In the genomic region with DNA sequence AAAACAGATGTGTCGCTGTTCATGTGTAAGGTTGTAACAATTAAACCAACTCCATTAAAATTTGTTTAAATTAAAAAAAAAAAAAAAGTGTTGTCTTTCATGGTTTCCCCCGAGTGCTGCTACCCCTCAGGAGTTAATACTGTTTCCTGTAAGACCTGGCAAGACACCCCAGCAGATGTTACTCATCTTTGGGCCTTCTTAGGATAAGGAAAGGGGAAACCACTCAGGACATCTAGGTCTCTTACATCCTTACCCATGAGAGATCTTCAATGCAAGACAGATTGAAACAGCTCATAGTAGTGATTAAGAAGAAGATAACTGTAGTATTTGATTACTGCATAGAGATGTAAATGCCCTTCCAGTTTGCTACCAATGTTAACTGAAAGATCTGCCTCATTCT, we compare ENCODE assay signal across 23 cellular contexts. TPM values are rescaled to one million over a fixed set of nuclear protein-coding genes. Genes with fewer than 3 reads are reported as not detected.
"Had no signal": no experiment of that assay in that cellular context is flagged by ENCODE, and none has a peak within 500 bp of the region (broad histone marks: within the 10 kb centered on the region; RNA-seq: fewer than 3 reads in every experiment).

No MANE protein-coding gene starts in this region.

- DNase-seq: activated CD4-positive, alpha-beta T cell treated with anti-CD3 and anti-CD28 coated beads, Interleukin-2, amount 10 ng/mL, durations not matched to agents 7 days and 5 days; activated CD4-positive, CD25-positive, alpha-beta regulatory T cell treated with anti-CD3 and anti-CD28 coated beads, Interleukin-2, amount 50 U/mL, for 72 hours; activated CD8-positive, alpha-beta memory T cell treated with anti-CD3 and anti-CD28 coated beads, Interleukin-2, amount 10 ng/mL, durations not matched to agents 7 days and 5 days; activated CD8-positive, alpha-beta T cell treated with anti-CD3 and anti-CD28 coated beads for 36 hours; activated effector memory CD4-positive, alpha-beta T cell treated with anti-CD3 and anti-CD28 coated beads, Interleukin-2, amount 50 U/mL, for 16 hours; activated naive CD4-positive, alpha-beta T cell treated with anti-CD3 and anti-CD28 coated beads, Interleukin-2, amount 10 ng/mL, durations not matched to agents 7 days and 5 days; activated T-cell treated with anti-CD3 and anti-CD28 coated beads for 4 hours; dermis blood vessel endothelial cell; effector CD8-positive, alpha-beta T cell; head of caudate nucleus; left colon; lower lobe of right lung; naive B cell; stimulated activated CD4-positive, alpha-beta T cell treated with anti-CD3 and anti-CD28 coated beads, Interleukin-4, amount 100 ng/mL, for 4 hours; substantia nigra; SW 1271; T-helper 17 cell; thyroid gland; upper lobe of right lung had no signal

- H3K9me3 ChIP-seq: gastroesophageal sphincter, lower lobe of right lung, prostate gland, thyroid gland, upper lobe of right lung had no signal

- H3K27me3 ChIP-seq: cardiac muscle cell, gastroesophageal sphincter, thyroid gland, upper lobe of right lung had no signal

- H3K4me1 ChIP-seq: gastroesophageal sphincter, lower lobe of right lung, prostate gland had no signal

- H3K4me3 ChIP-seq: cardiac muscle cell, gastroesophageal sphincter, lower lobe of right lung, prostate gland, thyroid gland, upper lobe of right lung had no signal

- ATAC-seq: activated CD8-positive, alpha-beta memory T cell treated with anti-CD3 and anti-CD28 coated beads, Interleukin-2, amount 10 ng/mL, durations not matched to agents 7 days and 5 days; activated CD8-positive, alpha-beta T cell treated with anti-CD3 and anti-CD28 coated beads for 36 hours; gastroesophageal sphincter; left colon; lower lobe of right lung; T-helper 17 cell; upper lobe of right lung had no signal

- H3K27ac ChIP-seq: cardiac muscle cell, gastroesophageal sphincter, lower lobe of right lung, prostate gland, thyroid gland, upper lobe of right lung had no signal

- H3K36me3 ChIP-seq: cardiac muscle cell, gastroesophageal sphincter, prostate gland, thyroid gland had no signal

RNA-seq across cellular contexts. Expression of gene F2RL2, which starts 59.2 kb away (rescaled TPM):
- total RNA-seq: activated CD4-positive, alpha-beta T cell treated with anti-CD3 and anti-CD28 coated beads, Interleukin-2, amount 10 ng/mL, durations not matched to agents 7 days and 5 days; activated CD8-positive, alpha-beta T cell treated with anti-CD3 and anti-CD28 coated beads for 36 hours; lower lobe of right lung; prostate gland; T-helper 17 cell had no signal
- polyA plus RNA-seq: keratinocyte had no signal
